1 cellular context compared by ENCODE assay signal in the genomic region with DNA sequence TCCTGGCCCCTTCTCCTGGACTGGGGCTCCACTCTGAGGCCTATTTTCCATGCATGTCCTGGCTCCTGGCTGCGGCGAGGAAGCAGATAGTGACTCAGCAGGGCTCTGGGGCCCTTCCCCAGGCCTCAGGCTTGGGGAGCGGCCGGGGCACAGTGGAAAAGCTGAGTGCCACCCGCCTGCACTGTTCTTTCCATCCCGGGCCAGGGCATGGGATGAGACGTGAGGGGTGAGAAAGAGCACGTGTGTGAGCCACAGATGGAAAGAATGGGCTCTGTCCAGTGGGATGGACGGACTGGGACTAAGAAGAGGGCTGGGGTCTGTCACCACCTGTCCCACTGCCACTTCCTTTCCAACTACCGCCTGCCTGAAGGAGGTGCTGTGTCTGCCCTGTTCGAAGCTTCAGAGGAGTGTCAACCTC.
A peak's percentile ranks its signal among the peaks of the same experiment; 100 is the strongest.
TF ChIP-seq lines count a peak whose summit lies in the region.

No MANE protein-coding gene starts in this region.

TF ChIP-seq in K562, 482 proteins besides CTCF, POLR2A, EP300 and RAD21:
- TF ChIP-seq, protein P1, sequence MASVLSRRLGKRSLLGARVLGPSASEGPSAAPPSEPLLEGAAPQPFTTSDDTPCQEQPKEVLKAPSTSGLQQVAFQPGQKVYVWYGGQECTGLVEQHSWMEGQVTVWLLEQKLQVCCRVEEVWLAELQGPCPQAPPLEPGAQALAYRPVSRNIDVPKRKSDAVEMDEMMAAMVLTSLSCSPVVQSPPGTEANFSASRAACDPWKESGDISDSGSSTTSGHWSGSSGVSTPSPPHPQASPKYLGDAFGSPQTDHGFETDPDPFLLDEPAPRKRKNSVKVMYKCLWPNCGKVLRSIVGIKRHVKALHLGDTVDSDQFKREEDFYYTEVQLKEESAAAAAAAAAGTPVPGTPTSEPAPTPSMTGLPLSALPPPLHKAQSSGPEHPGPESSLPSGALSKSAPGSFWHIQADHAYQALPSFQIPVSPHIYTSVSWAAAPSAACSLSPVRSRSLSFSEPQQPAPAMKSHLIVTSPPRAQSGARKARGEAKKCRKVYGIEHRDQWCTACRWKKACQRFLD (CRISPR knock-in tag; IDR thresholded peaks at IDR 0.05), result peak; percentile 50; the same call in 1 of the 2 replicates
- TF ChIP-seq CBX2 (IDR thresholded peaks at IDR 0.05; ENCODE audit: insufficient read depth, low read length, poor library complexity, severe bottlenecking) (no peak), PYGO2 (tag; IDR thresholded peaks at IDR 0.05) (no peak), ZNF146 (CRISPR knock-in tag; IDR thresholded peaks at IDR 0.05; ENCODE audit: unreplicated experiment) (no peak), ZNF224 (CRISPR knock-in tag; IDR thresholded peaks at IDR 0.05) (no peak), L3MBTL2 (IDR thresholded peaks at IDR 0.05) (peak; percentile 71), NFE2L1 (tag; IDR thresholded peaks at IDR 0.05; ENCODE audit: borderline replicate concordance, low read depth) (peak; percentile 26; the same call in 1 of the 2 replicates), ELF1 (tag; IDR thresholded peaks at IDR 0.05) (no peak), NFE2 (IDR thresholded peaks at IDR 0.05; ENCODE audit: low read depth) (peak; percentile 82), NR4A1 (CRISPR knock-in tag; IDR thresholded peaks at IDR 0.05) (no peak), NR4A1 (tag; IDR thresholded peaks at IDR 0.05) (peak; percentile 64; the same call in 1 of the 2 replicates), NFRKB (IDR thresholded peaks at IDR 0.05; ENCODE audit: low read depth) (peak; percentile 8; the same call in 1 of the 2 replicates), ZNF764 (CRISPR knock-in tag; IDR thresholded peaks at IDR 0.05; ENCODE audit: low read depth) (0 out of 2 replicates have a peak, but pooled peaks have one; percentile 11), MAFK (IDR thresholded peaks at IDR 0.05; ENCODE audit: low read length) (0 out of 2 replicates have a peak, but pooled peaks have one; percentile 34), MAFG (tag; conservative IDR thresholded peaks at IDR 0.05) (peak; percentile 67), ZNF316 (IDR thresholded peaks at IDR 0.05) (peak; percentile 41; the same call in 1 of the 2 replicates), ZNF699 (CRISPR knock-in tag; IDR thresholded peaks at IDR 0.05; ENCODE audit: insufficient replicate concordance) (no peak), C11orf30 (IDR thresholded peaks at IDR 0.05; ENCODE audit: low read depth) (peak; percentile 74), JUND (IDR thresholded peaks at IDR 0.05; ENCODE audit: borderline replicate concordance, low read depth, low read length) (no peak), JUND (tag; IDR thresholded peaks at IDR 0.05; ENCODE audit: borderline replicate concordance, low read depth, low read length) (peak; percentile 18; the same call in 1 of the 3 replicates), ARID1B (IDR thresholded peaks at IDR 0.05) (peak; percentile 21; the same call in 1 of the 2 replicates), BACH1 (tag; IDR thresholded peaks at IDR 0.05) (0 out of 2 replicates have a peak, but pooled peaks have one; percentile 27), FOSL1 (tag; conservative IDR thresholded peaks at IDR 0.05) (peak; percentile 62), DPF2 (IDR thresholded peaks at IDR 0.05) (0 out of 2 replicates have a peak, but pooled peaks have one; percentile 28), ERF (CRISPR knock-in tag; IDR thresholded peaks at IDR 0.05) (0 out of 2 replicates have a peak, but pooled peaks have one; percentile 21), ETV1 (tag; conservative IDR thresholded peaks at IDR 0.05; ENCODE audit: low read depth) (0 out of 2 replicates have a peak, but pooled peaks have one; percentile 14), KLF1 (tag; IDR thresholded peaks at IDR 0.05) (no peak), SMAD4 (CRISPR knock-in tag; conservative IDR thresholded peaks at IDR 0.05) (0 out of 2 replicates have a peak, but pooled peaks have one; percentile 52), PTRF (tag; IDR thresholded peaks at IDR 0.05) (0 out of 2 replicates have a peak, but pooled peaks have one; percentile 13), ZNF41 (CRISPR knock-in tag; conservative IDR thresholded peaks at IDR 0.05) (0 out of 2 replicates have a peak, but pooled peaks have one; percentile 17), HDAC8 (tag; IDR thresholded peaks at IDR 0.05) (0 out of 2 replicates have a peak, but pooled peaks have one; percentile 34), CXXC5 (CRISPR knock-in tag; IDR thresholded peaks at IDR 0.05) (0 out of 2 replicates have a peak, but pooled peaks have one; percentile 41), ZFX (CRISPR knock-in tag; IDR thresholded peaks at IDR 0.05) (peak; percentile 69), ZNF175 (CRISPR knock-in tag; IDR thresholded peaks at IDR 0.05; ENCODE audit: low read depth) (0 out of 2 replicates have a peak, but pooled peaks have one; percentile 29)
- TF ChIP-seq, protein P2, sequence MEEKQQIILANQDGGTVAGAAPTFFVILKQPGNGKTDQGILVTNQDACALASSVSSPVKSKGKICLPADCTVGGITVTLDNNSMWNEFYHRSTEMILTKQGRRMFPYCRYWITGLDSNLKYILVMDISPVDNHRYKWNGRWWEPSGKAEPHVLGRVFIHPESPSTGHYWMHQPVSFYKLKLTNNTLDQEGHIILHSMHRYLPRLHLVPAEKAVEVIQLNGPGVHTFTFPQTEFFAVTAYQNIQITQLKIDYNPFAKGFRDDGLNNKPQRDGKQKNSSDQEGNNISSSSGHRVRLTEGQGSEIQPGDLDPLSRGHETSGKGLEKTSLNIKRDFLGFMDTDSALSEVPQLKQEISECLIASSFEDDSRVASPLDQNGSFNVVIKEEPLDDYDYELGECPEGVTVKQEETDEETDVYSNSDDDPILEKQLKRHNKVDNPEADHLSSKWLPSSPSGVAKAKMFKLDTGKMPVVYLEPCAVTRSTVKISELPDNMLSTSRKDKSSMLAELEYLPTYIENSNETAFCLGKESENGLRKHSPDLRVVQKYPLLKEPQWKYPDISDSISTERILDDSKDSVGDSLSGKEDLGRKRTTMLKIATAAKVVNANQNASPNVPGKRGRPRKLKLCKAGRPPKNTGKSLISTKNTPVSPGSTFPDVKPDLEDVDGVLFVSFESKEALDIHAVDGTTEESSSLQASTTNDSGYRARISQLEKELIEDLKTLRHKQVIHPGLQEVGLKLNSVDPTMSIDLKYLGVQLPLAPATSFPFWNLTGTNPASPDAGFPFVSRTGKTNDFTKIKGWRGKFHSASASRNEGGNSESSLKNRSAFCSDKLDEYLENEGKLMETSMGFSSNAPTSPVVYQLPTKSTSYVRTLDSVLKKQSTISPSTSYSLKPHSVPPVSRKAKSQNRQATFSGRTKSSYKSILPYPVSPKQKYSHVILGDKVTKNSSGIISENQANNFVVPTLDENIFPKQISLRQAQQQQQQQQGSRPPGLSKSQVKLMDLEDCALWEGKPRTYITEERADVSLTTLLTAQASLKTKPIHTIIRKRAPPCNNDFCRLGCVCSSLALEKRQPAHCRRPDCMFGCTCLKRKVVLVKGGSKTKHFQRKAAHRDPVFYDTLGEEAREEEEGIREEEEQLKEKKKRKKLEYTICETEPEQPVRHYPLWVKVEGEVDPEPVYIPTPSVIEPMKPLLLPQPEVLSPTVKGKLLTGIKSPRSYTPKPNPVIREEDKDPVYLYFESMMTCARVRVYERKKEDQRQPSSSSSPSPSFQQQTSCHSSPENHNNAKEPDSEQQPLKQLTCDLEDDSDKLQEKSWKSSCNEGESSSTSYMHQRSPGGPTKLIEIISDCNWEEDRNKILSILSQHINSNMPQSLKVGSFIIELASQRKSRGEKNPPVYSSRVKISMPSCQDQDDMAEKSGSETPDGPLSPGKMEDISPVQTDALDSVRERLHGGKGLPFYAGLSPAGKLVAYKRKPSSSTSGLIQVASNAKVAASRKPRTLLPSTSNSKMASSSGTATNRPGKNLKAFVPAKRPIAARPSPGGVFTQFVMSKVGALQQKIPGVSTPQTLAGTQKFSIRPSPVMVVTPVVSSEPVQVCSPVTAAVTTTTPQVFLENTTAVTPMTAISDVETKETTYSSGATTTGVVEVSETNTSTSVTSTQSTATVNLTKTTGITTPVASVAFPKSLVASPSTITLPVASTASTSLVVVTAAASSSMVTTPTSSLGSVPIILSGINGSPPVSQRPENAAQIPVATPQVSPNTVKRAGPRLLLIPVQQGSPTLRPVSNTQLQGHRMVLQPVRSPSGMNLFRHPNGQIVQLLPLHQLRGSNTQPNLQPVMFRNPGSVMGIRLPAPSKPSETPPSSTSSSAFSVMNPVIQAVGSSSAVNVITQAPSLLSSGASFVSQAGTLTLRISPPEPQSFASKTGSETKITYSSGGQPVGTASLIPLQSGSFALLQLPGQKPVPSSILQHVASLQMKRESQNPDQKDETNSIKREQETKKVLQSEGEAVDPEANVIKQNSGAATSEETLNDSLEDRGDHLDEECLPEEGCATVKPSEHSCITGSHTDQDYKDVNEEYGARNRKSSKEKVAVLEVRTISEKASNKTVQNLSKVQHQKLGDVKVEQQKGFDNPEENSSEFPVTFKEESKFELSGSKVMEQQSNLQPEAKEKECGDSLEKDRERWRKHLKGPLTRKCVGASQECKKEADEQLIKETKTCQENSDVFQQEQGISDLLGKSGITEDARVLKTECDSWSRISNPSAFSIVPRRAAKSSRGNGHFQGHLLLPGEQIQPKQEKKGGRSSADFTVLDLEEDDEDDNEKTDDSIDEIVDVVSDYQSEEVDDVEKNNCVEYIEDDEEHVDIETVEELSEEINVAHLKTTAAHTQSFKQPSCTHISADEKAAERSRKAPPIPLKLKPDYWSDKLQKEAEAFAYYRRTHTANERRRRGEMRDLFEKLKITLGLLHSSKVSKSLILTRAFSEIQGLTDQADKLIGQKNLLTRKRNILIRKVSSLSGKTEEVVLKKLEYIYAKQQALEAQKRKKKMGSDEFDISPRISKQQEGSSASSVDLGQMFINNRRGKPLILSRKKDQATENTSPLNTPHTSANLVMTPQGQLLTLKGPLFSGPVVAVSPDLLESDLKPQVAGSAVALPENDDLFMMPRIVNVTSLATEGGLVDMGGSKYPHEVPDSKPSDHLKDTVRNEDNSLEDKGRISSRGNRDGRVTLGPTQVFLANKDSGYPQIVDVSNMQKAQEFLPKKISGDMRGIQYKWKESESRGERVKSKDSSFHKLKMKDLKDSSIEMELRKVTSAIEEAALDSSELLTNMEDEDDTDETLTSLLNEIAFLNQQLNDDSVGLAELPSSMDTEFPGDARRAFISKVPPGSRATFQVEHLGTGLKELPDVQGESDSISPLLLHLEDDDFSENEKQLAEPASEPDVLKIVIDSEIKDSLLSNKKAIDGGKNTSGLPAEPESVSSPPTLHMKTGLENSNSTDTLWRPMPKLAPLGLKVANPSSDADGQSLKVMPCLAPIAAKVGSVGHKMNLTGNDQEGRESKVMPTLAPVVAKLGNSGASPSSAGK (IDR thresholded peaks at IDR 0.05), result peak; percentile 57; the same call in 1 of the 2 replicates
- TF ChIP-seq, protein P3, sequence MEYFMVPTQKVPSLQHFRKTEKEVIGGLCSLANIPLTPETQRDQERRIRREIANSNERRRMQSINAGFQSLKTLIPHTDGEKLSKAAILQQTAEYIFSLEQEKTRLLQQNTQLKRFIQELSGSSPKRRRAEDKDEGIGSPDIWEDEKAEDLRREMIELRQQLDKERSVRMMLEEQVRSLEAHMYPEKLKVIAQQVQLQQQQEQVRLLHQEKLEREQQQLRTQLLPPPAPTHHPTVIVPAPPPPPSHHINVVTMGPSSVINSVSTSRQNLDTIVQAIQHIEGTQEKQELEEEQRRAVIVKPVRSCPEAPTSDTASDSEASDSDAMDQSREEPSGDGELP (CRISPR knock-in tag; IDR thresholded peaks at IDR 0.05; ENCODE audit: borderline replicate concordance), result no peak
- TF ChIP-seq, protein P4, sequence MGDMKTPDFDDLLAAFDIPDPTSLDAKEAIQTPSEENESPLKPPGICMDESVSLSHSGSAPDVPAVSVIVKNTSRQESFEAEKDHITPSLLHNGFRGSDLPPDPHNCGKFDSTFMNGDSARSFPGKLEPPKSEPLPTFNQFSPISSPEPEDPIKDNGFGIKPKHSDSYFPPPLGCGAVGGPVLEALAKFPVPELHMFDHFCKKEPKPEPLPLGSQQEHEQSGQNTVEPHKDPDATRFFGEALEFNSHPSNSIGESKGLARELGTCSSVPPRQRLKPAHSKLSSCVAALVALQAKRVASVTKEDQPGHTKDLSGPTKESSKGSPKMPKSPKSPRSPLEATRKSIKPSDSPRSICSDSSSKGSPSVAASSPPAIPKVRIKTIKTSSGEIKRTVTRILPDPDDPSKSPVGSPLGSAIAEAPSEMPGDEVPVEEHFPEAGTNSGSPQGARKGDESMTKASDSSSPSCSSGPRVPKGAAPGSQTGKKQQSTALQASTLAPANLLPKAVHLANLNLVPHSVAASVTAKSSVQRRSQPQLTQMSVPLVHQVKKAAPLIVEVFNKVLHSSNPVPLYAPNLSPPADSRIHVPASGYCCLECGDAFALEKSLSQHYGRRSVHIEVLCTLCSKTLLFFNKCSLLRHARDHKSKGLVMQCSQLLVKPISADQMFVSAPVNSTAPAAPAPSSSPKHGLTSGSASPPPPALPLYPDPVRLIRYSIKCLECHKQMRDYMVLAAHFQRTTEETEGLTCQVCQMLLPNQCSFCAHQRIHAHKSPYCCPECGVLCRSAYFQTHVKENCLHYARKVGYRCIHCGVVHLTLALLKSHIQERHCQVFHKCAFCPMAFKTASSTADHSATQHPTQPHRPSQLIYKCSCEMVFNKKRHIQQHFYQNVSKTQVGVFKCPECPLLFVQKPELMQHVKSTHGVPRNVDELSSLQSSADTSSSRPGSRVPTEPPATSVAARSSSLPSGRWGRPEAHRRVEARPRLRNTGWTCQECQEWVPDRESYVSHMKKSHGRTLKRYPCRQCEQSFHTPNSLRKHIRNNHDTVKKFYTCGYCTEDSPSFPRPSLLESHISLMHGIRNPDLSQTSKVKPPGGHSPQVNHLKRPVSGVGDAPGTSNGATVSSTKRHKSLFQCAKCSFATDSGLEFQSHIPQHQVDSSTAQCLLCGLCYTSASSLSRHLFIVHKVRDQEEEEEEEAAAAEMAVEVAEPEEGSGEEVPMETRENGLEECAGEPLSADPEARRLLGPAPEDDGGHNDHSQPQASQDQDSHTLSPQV (IDR thresholded peaks at IDR 0.05), result peak; percentile 82
- TF ChIP-seq, protein P5, sequence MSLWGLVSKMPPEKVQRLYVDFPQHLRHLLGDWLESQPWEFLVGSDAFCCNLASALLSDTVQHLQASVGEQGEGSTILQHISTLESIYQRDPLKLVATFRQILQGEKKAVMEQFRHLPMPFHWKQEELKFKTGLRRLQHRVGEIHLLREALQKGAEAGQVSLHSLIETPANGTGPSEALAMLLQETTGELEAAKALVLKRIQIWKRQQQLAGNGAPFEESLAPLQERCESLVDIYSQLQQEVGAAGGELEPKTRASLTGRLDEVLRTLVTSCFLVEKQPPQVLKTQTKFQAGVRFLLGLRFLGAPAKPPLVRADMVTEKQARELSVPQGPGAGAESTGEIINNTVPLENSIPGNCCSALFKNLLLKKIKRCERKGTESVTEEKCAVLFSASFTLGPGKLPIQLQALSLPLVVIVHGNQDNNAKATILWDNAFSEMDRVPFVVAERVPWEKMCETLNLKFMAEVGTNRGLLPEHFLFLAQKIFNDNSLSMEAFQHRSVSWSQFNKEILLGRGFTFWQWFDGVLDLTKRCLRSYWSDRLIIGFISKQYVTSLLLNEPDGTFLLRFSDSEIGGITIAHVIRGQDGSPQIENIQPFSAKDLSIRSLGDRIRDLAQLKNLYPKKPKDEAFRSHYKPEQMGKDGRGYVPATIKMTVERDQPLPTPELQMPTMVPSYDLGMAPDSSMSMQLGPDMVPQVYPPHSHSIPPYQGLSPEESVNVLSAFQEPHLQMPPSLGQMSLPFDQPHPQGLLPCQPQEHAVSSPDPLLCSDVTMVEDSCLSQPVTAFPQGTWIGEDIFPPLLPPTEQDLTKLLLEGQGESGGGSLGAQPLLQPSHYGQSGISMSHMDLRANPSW (CRISPR knock-in tag; IDR thresholded peaks at IDR 0.05), result no peak
TF ChIP-seq in K562: peak in this region for 27.
